Comparison of ENCODE assay signal across 8 cellular contexts in genomic region chr7:100132697-100133137, GRCh38. TPM values are rescaled to one million over a fixed set of nuclear protein-coding genes. Genes with fewer than 3 reads are reported as not detected.
DNase-seq lines count a peak whose midpoint lies in the region; ATAC-seq and TF ChIP-seq lines count a peak whose summit lies in the region.

No MANE protein-coding gene starts in this region.

- peak overlapping the region; percentile 5 for H3K4me3 Mint-ChIP-seq in activated T-helper 17 cell treated with anti-CD3 and anti-CD28 coated beads, Interleukin-2, amount 50 U/mL, for 72 hours

- H3K4me1 Mint-ChIP-seq in activated T-helper 17 cell treated with anti-CD3 and anti-CD28 coated beads, Interleukin-2, amount 50 U/mL, for 72 hours, result no peaks in the 10 kb centered on the region

- 0 out of 2 replicates have a peak, but pooled peaks cover 7% of the 10 kb centered on the region for H3K4me1 ChIP-seq in Panc1 (ENCODE audit: control insufficient read depth, insufficient read depth, low read length)
- peaks cover 2% of the 10 kb centered on the region for H3K4me1 ChIP-seq in ovary (ENCODE audit: insufficient read depth)

- POLR2A ChIA-PET in Panc1 (lab: Charles Lee), result no interaction called here

- H3K27me3 ChIP-seq in Panc1 (ENCODE audit: control insufficient read depth, insufficient read depth, low read length), result no peaks in the 10 kb centered on the region
- no peaks in the 10 kb centered on the region for H3K27me3 ChIP-seq in ovary

- 21 to 32% (median 24%) methylated on average over 3 of the region's 3 CpGs for WGBS in ovary, 3 donors

- no peak overlapping the region for H3K4me3 ChIP-seq in AG10803 (ENCODE audit: low read length)
- no peak overlapping the region for H3K4me3 ChIP-seq in Jurkat, Clone E6-1 (ENCODE audit: low read length)
- no peak overlapping the region for H3K4me3 ChIP-seq in Panc1 (ENCODE audit: low read depth in 2 of 2, low read length in 2 of 2)
- H3K4me3 ChIP-seq in foreskin fibroblast (ENCODE audit: low read depth in 1 of 2, low read length in 2 of 2), result no peak overlapping the region
- no peak overlapping the region for H3K4me3 ChIP-seq in ovary

- H3K36me3 ChIP-seq in Panc1 (ENCODE audit: control insufficient read depth, insufficient read depth, low read length) (no peaks in the 10 kb centered on the region), ovary (no peaks in the 10 kb centered on the region)

- TF ChIP-seq CTCF in AG10803 (conservative IDR thresholded peaks at IDR 0.05; ENCODE audit: low read length) (peak; percentile 97), Panc1 (IDR thresholded peaks at IDR 0.05) (peak; percentile 96), foreskin fibroblast (IDR thresholded peaks at IDR 0.05; ENCODE audit: low read depth, low read length) (peak; percentile 93), ovary (IDR thresholded peaks at IDR 0.05) (peak; percentile 37 to 52 (median 48))

- no peak for TF ChIP-seq EP300 in ovary (IDR thresholded peaks at IDR 0.05)

- no peak overlapping the region for H3K27ac ChIP-seq in Panc1 (ENCODE audit: low read length)
- H3K27ac ChIP-seq in ovary, result no peak overlapping the region

- ATAC-seq in GM18861 (IDR thresholded peaks at IDR 0.05; ENCODE audit: unreplicated experiment) (peak; percentile 51), Panc1 (peak; percentile 88), GM19455 (IDR thresholded peaks at IDR 0.05; ENCODE audit: unreplicated experiment) (no peak)
- peak; percentile 85 for ATAC-seq in activated T-helper 17 cell treated with anti-CD3 and anti-CD28 coated beads, Interleukin-2, amount 50 U/mL, for 72 hours (replicated peaks)

- H3K36me3 Mint-ChIP-seq in activated T-helper 17 cell treated with anti-CD3 and anti-CD28 coated beads, Interleukin-2, amount 50 U/mL, for 72 hours (ENCODE audit: low read depth), result no peaks in the 10 kb centered on the region

- intact Hi-C loops in Panc1 (cut with micrococcal nuclease; ENCODE audit: unreplicated experiment), result loop anchor here (5.0 kb wide), 1 partner anchor 85 kb away; the partner anchor contains the start of gene PVRIG
- intact Hi-C loops in ovary (cut with DNase I), result loop anchor here in 3 of 4 donors (5.0 to 10.0 kb wide), 2 partner anchors 82 to 90 kb away; partner anchors contain the start of gene PVRIG (in 2 of the 3)

- in situ Hi-C loops in Panc1 (cut with HindIII; ENCODE audit: low pct_unique_long_range_greater_than_20kb, low sequenced_read_pairs), result no loop called here

- H3K9me3 ChIP-seq in Panc1 (ENCODE audit: control insufficient read depth, insufficient read depth, low read depth, low read length) (no peaks in the 10 kb centered on the region), ovary (no peaks in the 10 kb centered on the region)

- BruUV-seq in Panc1 (replicated peaks; lab: Mats Ljungman, UMichigan), result no TSS peak

- peak overlapping the region; percentile 45 for H3K27ac Mint-ChIP-seq in activated T-helper 17 cell treated with anti-CD3 and anti-CD28 coated beads, Interleukin-2, amount 50 U/mL, for 72 hours

- DNase-seq in AG10803 (ENCODE audit: low read depth) (peak; percentile 62), Panc1 (ENCODE audit: low read depth, low spot score) (peak; percentile 74), foreskin fibroblast (peak; percentile 60 to 88), ovary (peak in 3 of 5 donors; percentile 48 to 72 (median 53))
- DNase-seq in Jurkat, Clone E6-1 (ENCODE audit: low read depth, low spot score), result peak; percentile 64

- TF ChIP-seq POLR2A in ovary (IDR thresholded peaks at IDR 0.05), result no peak

- CTCF ChIA-PET in Panc1 (lab: Charles Lee), result interaction anchor here (0.5 to 1.2 kb wide), 8 partner anchors 12 to 213 kb away, joined by 3 to 16 read pairs (median 4); no protein-coding TSS in a partner anchor

- no peaks in the 10 kb centered on the region for H3K9me3 Mint-ChIP-seq in activated T-helper 17 cell treated with anti-CD3 and anti-CD28 coated beads, Interleukin-2, amount 50 U/mL, for 72 hours

- no peaks in the 10 kb centered on the region for H3K27me3 Mint-ChIP-seq in activated T-helper 17 cell treated with anti-CD3 and anti-CD28 coated beads, Interleukin-2, amount 50 U/mL, for 72 hours

RNA-seq across cellular contexts. Expression of gene MBLAC1, which starts 6.0 kb away (rescaled TPM):
- 2.1 TPM for polyA plus RNA-seq in Jurkat, Clone E6-1 (2012; ENCODE audit: insufficient read depth, insufficient read length)
- total RNA-seq in Panc1 (2021; ENCODE audit: unreplicated experiment) (5.2 TPM), ovary (1 to 10 TPM; 3.4 to 6.7 (median 4.5) TPM)
- polyA plus RNA-seq in Panc1 (2012; ENCODE audit: insufficient read length), result 4.9 TPM
- total RNA-seq in activated T-helper 17 cell treated with anti-CD3 and anti-CD28 coated beads, Interleukin-2, amount 50 U/mL, for 72 hours, result 1 to 10 TPM; 3.8 to 4.2 TPM
- 1 to 10 TPM in 1 of 2 donors, under 1 TPM in 1; 0.28 to 3.4 TPM for polyA plus RNA-seq in ovary

RNA-seq across cellular contexts. Expression of gene CNPY4, which starts 13.3 kb away (rescaled TPM):
- 15.5 TPM for polyA plus RNA-seq in Jurkat, Clone E6-1 (2012; ENCODE audit: insufficient read depth, insufficient read length)
- total RNA-seq in Panc1 (2021; ENCODE audit: unreplicated experiment), result 12.6 TPM
- 13.0 TPM for polyA plus RNA-seq in Panc1 (2012; ENCODE audit: insufficient read length)
- 10 to 100 TPM; 15.0 to 21.6 TPM for total RNA-seq in activated T-helper 17 cell treated with anti-CD3 and anti-CD28 coated beads, Interleukin-2, amount 50 U/mL, for 72 hours
- total RNA-seq in ovary, result 10 to 100 TPM; 11.7 to 28.7 (median 22.0) TPM
- 10 to 100 TPM; 33.9 to 42.8 TPM for polyA plus RNA-seq in ovary

RNA-seq across cellular contexts. Expression of gene TAF6, which starts 13.6 kb away (rescaled TPM):
- polyA plus RNA-seq in Jurkat, Clone E6-1 (2012; ENCODE audit: insufficient read depth, insufficient read length), result 94.9 TPM
- total RNA-seq in Panc1 (2021; ENCODE audit: unreplicated experiment) (92.3 TPM), ovary (10 to 100 TPM; 35.9 to 66.1 (median 57.5) TPM)
- 100 TPM for polyA plus RNA-seq in Panc1 (2012; ENCODE audit: insufficient read length)
- 10 to 100 TPM; 29.6 to 55.0 TPM for total RNA-seq in activated T-helper 17 cell treated with anti-CD3 and anti-CD28 coated beads, Interleukin-2, amount 50 U/mL, for 72 hours
- polyA plus RNA-seq in ovary, result 10 to 100 TPM; 43.1 to 52.1 TPM

RNA-seq across cellular contexts. Expression of gene LAMTOR4, which starts 16.0 kb away (rescaled TPM):
- polyA plus RNA-seq in Jurkat, Clone E6-1 (2012; ENCODE audit: insufficient read depth, insufficient read length), result 205 TPM
- total RNA-seq in Panc1 (2021; ENCODE audit: unreplicated experiment) (224 TPM), ovary (100 to 1,000 TPM; 101 to 245 (median 108) TPM)
- polyA plus RNA-seq in Panc1 (2012; ENCODE audit: insufficient read length), result 308 TPM
- total RNA-seq in activated T-helper 17 cell treated with anti-CD3 and anti-CD28 coated beads, Interleukin-2, amount 50 U/mL, for 72 hours, result 100 to 1,000 TPM; 129 to 132 TPM
- 100 to 1,000 TPM in 1 of 2 donors, 10 to 100 TPM in 1; 10.3 to 246 TPM for polyA plus RNA-seq in ovary

RNA-seq across cellular contexts. Expression of gene TRAPPC14, which starts 25.8 kb away (rescaled TPM):
- 21.9 TPM for polyA plus RNA-seq in Jurkat, Clone E6-1 (2012; ENCODE audit: insufficient read depth, insufficient read length)
- 33.2 TPM for total RNA-seq in Panc1 (2021; ENCODE audit: unreplicated experiment)
- polyA plus RNA-seq in Panc1 (2012; ENCODE audit: insufficient read length), result 24.3 TPM
- total RNA-seq in activated T-helper 17 cell treated with anti-CD3 and anti-CD28 coated beads, Interleukin-2, amount 50 U/mL, for 72 hours, result 10 to 100 TPM; 15.4 to 22.1 TPM
- 10 to 100 TPM in 5 of 7 donors, 1 to 10 TPM in 2; 6.2 to 27.2 (median 14.8) TPM for total RNA-seq in ovary
- 1 to 10 TPM; 2.8 to 9.1 TPM for polyA plus RNA-seq in ovary
